19 cellular contexts compared by ENCODE assay signal in the genomic region with DNA sequence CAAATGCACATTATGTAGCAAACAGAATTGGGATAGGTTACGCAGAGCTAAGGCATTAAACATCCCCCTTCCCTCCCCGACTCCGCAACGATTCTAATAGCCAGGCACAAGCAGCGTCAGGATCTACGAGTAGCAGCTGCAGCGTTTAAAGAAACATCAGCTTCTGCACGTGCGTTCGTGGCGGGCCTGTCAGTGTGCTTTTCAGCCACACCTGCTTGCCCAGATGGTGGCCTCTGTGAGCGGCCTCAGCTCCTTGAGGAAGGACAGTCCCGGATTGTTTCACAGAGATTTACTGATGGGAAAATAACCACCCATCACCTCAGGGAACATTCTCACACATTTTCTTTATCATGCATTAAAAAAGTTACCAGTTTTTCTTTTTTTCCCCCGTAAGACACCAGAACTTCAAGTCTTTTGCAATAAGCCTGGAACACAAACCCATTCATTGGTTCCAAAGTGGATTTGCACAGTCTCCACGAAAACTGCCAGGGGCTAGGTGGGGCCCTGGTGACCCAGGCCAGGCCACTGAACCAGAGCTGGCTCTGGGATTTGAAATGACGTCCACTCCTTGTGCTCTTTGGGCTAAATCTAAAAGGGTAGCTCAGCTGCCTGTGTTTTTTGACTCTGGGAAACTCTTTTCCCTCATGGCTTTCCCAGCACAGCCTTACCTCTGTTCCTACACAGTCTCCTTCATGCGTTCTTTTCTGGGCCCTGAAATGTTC.
DNase-seq lines count a peak whose midpoint lies in the region; ATAC-seq and TF ChIP-seq lines count a peak whose summit lies in the region.
"Had no signal": no experiment of that assay in that cellular context is flagged by ENCODE, and none has a peak within 500 bp of the region (broad histone marks: within the 10 kb centered on the region; RNA-seq: fewer than 3 reads in every experiment).

No MANE protein-coding gene starts in this region.

- H3K27ac Mint-ChIP-seq in T-cell, result no peak overlapping the region
- H3K27ac Mint-ChIP-seq: activated T-helper 1 cell treated with anti-CD3 and anti-CD28 coated beads, Interleukin-12 subunit alpha, Interleukin-12 subunit beta, Interleukin-2, Interleukin-4 antibody, amounts not matched to agents 30 ng/mL and 10 ng/mL and 1 ng/mL, durations not matched to agents 14 hours and 24 hours and 36 hours; CD4-positive, alpha-beta T cell; effector memory CD8-positive, alpha-beta T cell; IgD-negative memory B cell had no signal

- no peak overlapping the region for H3K4me3 ChIP-seq in left ventricle myocardium inferior
- no peak overlapping the region for H3K4me3 ChIP-seq in testis
- H3K4me3 ChIP-seq: A549, prostate gland, upper lobe of right lung had no signal

- POLR2A ChIA-PET in T-cell (lab: Charles Lee), result no interaction called here

- H3K4me1 ChIP-seq in left ventricle myocardium inferior (no peaks in the 10 kb centered on the region), testis (peaks cover 4% of the 10 kb centered on the region)
- H3K4me1 ChIP-seq: A549, prostate gland, upper lobe of right lung had no signal

- no peaks in the 10 kb centered on the region for H3K27me3 Mint-ChIP-seq in T-cell
- H3K27me3 Mint-ChIP-seq: CD4-positive, alpha-beta T cell; effector memory CD8-positive, alpha-beta T cell had no signal

- H3K36me3 ChIP-seq in left ventricle myocardium inferior (no peaks in the 10 kb centered on the region), testis (ENCODE audit: low read depth, missing control alignments) (no peaks in the 10 kb centered on the region)
- H3K36me3 ChIP-seq: prostate gland, upper lobe of right lung had no signal

- peaks cover 11% of the 10 kb centered on the region for H3K36me3 Mint-ChIP-seq in T-cell

- WGBS in testis, 2 donors, result 63 to 68% methylated on average over 14 to 17 of the region's 17 CpGs

- CTCF ChIA-PET in T-cell (lab: Charles Lee), result interaction anchor here in 1 of 2 donors (0.6 kb wide), 1 partner anchor 20 kb away, joined by 3 read pairs; no protein-coding TSS in a partner anchor

- H3K4me1 Mint-ChIP-seq in T-cell, result peaks cover 7 to 8% (median 7%) of the 10 kb centered on the region in 3 donors

- H3K4me3 Mint-ChIP-seq in T-cell, result no peak overlapping the region
- H3K4me3 Mint-ChIP-seq: activated T-helper 1 cell treated with anti-CD3 and anti-CD28 coated beads, Interleukin-12 subunit alpha, Interleukin-12 subunit beta, Interleukin-2, Interleukin-4 antibody, amounts not matched to agents 30 ng/mL and 10 ng/mL and 1 ng/mL, durations not matched to agents 14 hours and 24 hours and 36 hours; CD4-positive, alpha-beta T cell; effector memory CD8-positive, alpha-beta T cell; IgD-negative memory B cell had no signal

- TF ChIP-seq POLR2A in testis (IDR thresholded peaks at IDR 0.05), result no peak

- H3K27ac ChIP-seq in left ventricle myocardium inferior (replicated peaks), result peak overlapping the region; percentile 16
- peak overlapping the region in 1 of 2 donors; percentile 25 for H3K27ac ChIP-seq in testis
- H3K27ac ChIP-seq: A549, prostate gland, upper lobe of right lung had no signal

- H3K9me3 ChIP-seq in left ventricle myocardium inferior (replicated peaks) (peaks cover 8% of the 10 kb centered on the region), testis (no peaks in the 10 kb centered on the region)
- H3K9me3 ChIP-seq: A549, prostate gland, upper lobe of right lung had no signal

- H3K27me3 ChIP-seq in left ventricle myocardium inferior (ENCODE audit: low read depth) (no peaks in the 10 kb centered on the region), testis (no peaks in the 10 kb centered on the region)
- H3K27me3 ChIP-seq: upper lobe of right lung had no signal

- ATAC-seq in T-cell (replicated peaks in 1 of 4), result no peak
- no peak for ATAC-seq in HG03108 (IDR thresholded peaks at IDR 0.05; ENCODE audit: unreplicated experiment)
- ATAC-seq: A549; effector memory CD8-positive, alpha-beta T cell; stimulated activated naive CD8-positive, alpha-beta T cell treated with anti-CD3 and anti-CD28 coated beads, Interleukin-15, Interleukin-2, amounts not matched to agents 100 U/mL and 50 U/mL, for 24 hours; upper lobe of right lung had no signal

- intact Hi-C loops in left ventricle myocardium inferior (cut with micrococcal nuclease), result no loop called here
- intact Hi-C loops in testis (cut with DNase I; ENCODE audit: low total_unique reads), result no loop called here

- DNase-seq in NCI-H187 (lab: John Stamatoyannopoulos, UW) (peak; percentile 29 to 47), NCI-H187 treated with DMSO at 0.1 percent for 48 hours (lab: John Stamatoyannopoulos, UW) (no peak), NCI-H774 (lab: John Stamatoyannopoulos, UW) (peak; percentile 5), left ventricle myocardium inferior (no peak), testis (peak; percentile 32), T-cell (no peak), SIG-M5 treated with dmso at 0.1 percent for 504 hours (lab: John Stamatoyannopoulos, UW; ENCODE audit: unreplicated experiment) (no peak)
- DNase-seq: CD4-positive, alpha-beta T cell; central memory CD4-positive, alpha-beta T cell; effector memory CD8-positive, alpha-beta T cell; EL; stimulated activated naive CD8-positive, alpha-beta T cell treated with anti-CD3 and anti-CD28 coated beads, Interleukin-15, Interleukin-2, amounts not matched to agents 100 U/mL and 50 U/mL, for 24 hours; T-helper 1 cell; upper lobe of right lung had no signal

- TF ChIP-seq CTCF in left ventricle myocardium inferior (IDR thresholded peaks at IDR 0.05; ENCODE audit: borderline replicate concordance) (no peak), testis (IDR thresholded peaks at IDR 0.05) (no peak)

- H3K9me3 Mint-ChIP-seq in T-cell, result peaks cover 0 to 13% (median 8%) of the 10 kb centered on the region in 3 donors
- H3K9me3 Mint-ChIP-seq: activated T-helper 1 cell treated with anti-CD3 and anti-CD28 coated beads, Interleukin-12 subunit alpha, Interleukin-12 subunit beta, Interleukin-2, Interleukin-4 antibody, amounts not matched to agents 30 ng/mL and 10 ng/mL and 1 ng/mL, durations not matched to agents 14 hours and 24 hours and 36 hours; CD4-positive, alpha-beta T cell; effector memory CD8-positive, alpha-beta T cell had no signal

Comparison
In these comparisons a context has a peak if more than half of its experiments do, and no peak if none do; other contexts are left out.
1. DNase-seq: peak in NCI-H187 (2 of 2), NCI-H774 (single experiment) and testis (single experiment); none in NCI-H187 treated with DMSO at 0.1 percent for 48 hours (single experiment), left ventricle myocardium inferior (single experiment), T-cell (0 of 34) and SIG-M5 treated with dmso at 0.1 percent for 504 hours (single experiment).